In the genomic region with DNA sequence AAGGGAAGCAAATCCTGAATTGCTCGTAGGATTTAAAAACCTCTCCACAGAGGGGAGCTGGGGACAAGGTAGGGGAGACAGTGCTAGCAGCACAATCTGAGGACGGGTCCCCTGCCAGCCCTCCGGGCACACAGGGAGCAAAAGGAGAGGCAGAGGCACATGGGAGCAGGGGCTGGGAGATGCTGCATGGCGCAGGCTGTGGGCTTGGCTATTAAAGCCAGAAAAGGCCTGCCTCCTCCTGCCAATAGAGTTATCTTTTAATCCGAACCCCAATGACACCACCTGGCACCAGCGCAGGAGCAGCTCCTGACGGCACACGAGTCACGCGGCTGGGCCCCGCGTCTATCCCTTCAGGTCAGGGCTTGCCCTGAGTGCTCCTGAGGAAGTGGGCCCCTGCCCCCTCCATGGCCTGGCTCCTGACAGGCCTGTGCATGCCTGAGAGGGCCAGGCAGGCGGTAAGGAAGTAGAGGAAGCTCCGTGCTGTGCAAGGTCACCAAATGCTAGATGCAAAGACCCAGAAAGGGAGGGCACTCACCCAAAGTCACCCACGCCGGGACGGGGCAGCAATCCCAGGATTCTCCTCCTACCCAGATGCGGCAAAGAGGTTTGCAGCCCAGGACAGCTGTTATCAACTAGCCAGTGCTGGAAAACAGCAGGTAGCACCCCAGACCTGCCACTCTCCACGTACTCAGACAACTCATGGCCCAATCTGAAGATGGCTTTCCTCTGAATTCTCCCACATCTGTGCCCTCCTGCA, we compare ENCODE assay signal across 8 cellular contexts. TPM values are rescaled to one million over a fixed set of nuclear protein-coding genes. Genes with fewer than 3 reads are reported as not detected.
DNase-seq lines count a peak whose midpoint lies in the region; ATAC-seq and TF ChIP-seq lines count a peak whose summit lies in the region.
"Had no signal": no experiment of that assay in that cellular context is flagged by ENCODE, and none has a peak within 500 bp of the region (broad histone marks: within the 10 kb centered on the region; RNA-seq: fewer than 3 reads in every experiment).

No MANE protein-coding gene starts in this region.

- no peak for TF ChIP-seq POLR2A in suprapubic skin (IDR thresholded peaks at IDR 0.05)

- H3K4me1 ChIP-seq in suprapubic skin: peaks cover 78% of the 10 kb centered on the region

- TF ChIP-seq CTCF in suprapubic skin (IDR thresholded peaks at IDR 0.05): no peak

- no peak overlapping the region for H3K4me3 ChIP-seq in suprapubic skin

- intact Hi-C loops in left cardiac atrium (cut with DNase I): no loop called here

- H3K36me3 ChIP-seq in suprapubic skin: no peaks in the 10 kb centered on the region

- 42% methylated on average over 19 of the region's 19 CpGs for WGBS in suprapubic skin

- H3K27ac ChIP-seq in suprapubic skin: peak overlapping the region; percentile 83

- H3K27me3 ChIP-seq in suprapubic skin: no peaks in the 10 kb centered on the region

- peak; percentile 75 for ATAC-seq in HG03066 (IDR thresholded peaks at IDR 0.05; ENCODE audit: low read depth, unreplicated experiment)
- ATAC-seq in left cardiac atrium: peak; percentile 25 to 39
- ATAC-seq in HG02571 (IDR thresholded peaks at IDR 0.05; ENCODE audit: unreplicated experiment): no peak

- DNase-seq in NOMO-1 treated with DMSO at 0.1 percent for 48 hours (lab: John Stamatoyannopoulos, UW; ENCODE audit: unreplicated experiment): peak; percentile 85
- DNase-seq in left cardiac atrium: no peak
- DNase-seq in suprapubic skin (ENCODE audit: low spot score in 2 of 2): no peak
- DNase-seq in COR-L47 (lab: John Stamatoyannopoulos, UW): no peak
- DNase-seq in kidney glomerular epithelial cell (lab: John Stamatoyannopoulos, UW): no peak
- DNase-seq: stimulated activated CD4-positive, alpha-beta T cell treated with anti-CD3 and anti-CD28 coated beads, Interleukin-2, amount 100 ng/mL, for 24 hours had no signal

- no peaks in the 10 kb centered on the region for H3K9me3 ChIP-seq in suprapubic skin

- no peak for TF ChIP-seq EP300 in suprapubic skin (IDR thresholded peaks at IDR 0.05)

RNA-seq across cellular contexts. Expression of gene DLG5, which starts 28.1 kb away (rescaled TPM):
- total RNA-seq in left cardiac atrium: 10 to 100 TPM; 12.0 to 13.6 TPM
- total RNA-seq in suprapubic skin: 100 to 1,000 TPM; 117 to 196 (median 147) TPM

Comparison
In these comparisons a context has a peak if more than half of its experiments do, and no peak if none do; other contexts are left out.
1. RNA of gene DLG5, which starts 28.1 kb away (total RNA-seq): 117 to 196 TPM in suprapubic skin; 12.0 to 13.6 TPM in left cardiac atrium; every median in the first group is over 4 times any median in the second.